Comparison of ENCODE assay signal across 8 cellular contexts in the genomic region with DNA sequence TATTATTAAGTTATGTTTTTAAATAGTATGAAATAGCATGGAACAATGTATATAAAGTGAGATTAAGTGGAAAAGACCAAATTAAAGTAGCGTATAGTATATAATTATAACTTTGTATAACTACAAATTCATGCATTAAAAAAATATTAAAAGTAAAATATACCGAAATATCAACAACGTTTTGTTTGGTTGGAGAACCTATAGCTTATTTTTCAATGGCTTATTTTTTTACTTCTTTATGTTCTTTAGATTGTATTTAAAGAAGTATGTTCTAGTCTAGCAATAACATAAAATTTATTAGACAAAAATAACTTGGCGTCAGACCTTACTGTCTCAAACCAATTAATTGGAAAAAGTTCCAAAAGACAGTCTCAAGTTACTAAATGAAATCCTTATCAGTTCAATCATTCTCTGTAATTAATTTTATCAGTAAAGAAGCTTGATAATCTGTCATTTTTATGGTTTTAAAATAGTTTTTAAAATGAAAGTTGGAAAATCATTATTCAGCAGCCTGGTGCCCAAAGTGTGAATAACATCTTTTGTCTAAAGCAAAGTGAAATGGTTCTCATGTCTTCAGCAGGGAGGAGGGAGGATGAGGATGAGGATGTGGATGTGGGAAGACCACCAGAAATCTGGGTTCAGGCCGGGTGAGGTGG. TPM values are rescaled to one million over a fixed set of nuclear protein-coding genes. Genes with fewer than 3 reads are reported as not detected.
DNase-seq lines count a peak whose midpoint lies in the region; TF ChIP-seq lines count a peak whose summit lies in the region.

No MANE protein-coding gene starts in this region.

- H3K4me3 ChIP-seq in BLaER1 treated with 17β-estradiol and CSF1 and Interleukin-3, amounts not matched to agents 10 nM and 100 nM, result peak overlapping the region; percentile 46 to 67 (median 56)
- peak overlapping the region; percentile 65 for H3K4me3 ChIP-seq in HUES64 (ENCODE audit: low read length)
- peak overlapping the region; percentile 45 to 68 (median 58) for H3K4me3 ChIP-seq in breast epithelium
- peak overlapping the region; percentile 36 to 69 for H3K4me3 ChIP-seq in mucosa of rectum (ENCODE audit: low read length in 2 of 2)

- peak overlapping the region in 10 of 11 experiments; percentile 46 to 74 (median 56); a peak in 16 of 22 replicates for H3K9ac ChIP-seq in BLaER1 treated with 17β-estradiol and CSF1 and Interleukin-3, amounts not matched to agents 10 nM and 100 nM
- H3K9ac ChIP-seq in HUES64 (ENCODE audit: low read depth, low read length) (peak overlapping the region; percentile 54), mucosa of rectum (ENCODE audit: low read depth in 1 of 2, low read length in 2 of 2) (peak overlapping the region in 1 of 2 donors; percentile 39)

- peaks cover 0 to 34% (median 31%) of the 10 kb centered on the region in 11 experiments; a peak in 18 of 22 replicates for H3K27me3 ChIP-seq in BLaER1 treated with 17β-estradiol and CSF1 and Interleukin-3, amounts not matched to agents 10 nM and 100 nM
- H3K27me3 ChIP-seq in HUES64 (ENCODE audit: insufficient read depth, low read length), result peaks cover 7% of the 10 kb centered on the region; the same call in 1 of the 2 replicates
- no peaks in the 10 kb centered on the region for H3K27me3 ChIP-seq in breast epithelium
- no peaks in the 10 kb centered on the region for H3K27me3 ChIP-seq in mucosa of rectum (ENCODE audit: control insufficient read depth in 2 of 2, insufficient read depth in 2 of 2, low read length in 2 of 2)

- no peaks in the 10 kb centered on the region for H3K9me3 ChIP-seq in BLaER1 treated with 17β-estradiol and CSF1 and Interleukin-3, amounts not matched to agents 10 nM and 100 nM (replicated peaks in 1 of 11)
- no peaks in the 10 kb centered on the region for H3K9me3 ChIP-seq in HUES64 (ENCODE audit: insufficient read depth, low read depth, low read length)
- H3K9me3 ChIP-seq in breast epithelium, result no peaks in the 10 kb centered on the region
- no peaks in the 10 kb centered on the region for H3K9me3 ChIP-seq in mucosa of rectum (ENCODE audit: control insufficient read depth in 2 of 2, low read length in 2 of 2)

- H3K27ac ChIP-seq in BLaER1 treated with 17β-estradiol and CSF1 and Interleukin-3, amounts not matched to agents 10 nM and 100 nM, result peak overlapping the region in 5 of 11 experiments; percentile 38 to 66 (median 59); a peak in 8 of 22 replicates
- no peak overlapping the region for H3K27ac ChIP-seq in HUES64 (ENCODE audit: low read depth, low read length)
- H3K27ac ChIP-seq in breast epithelium, result peak overlapping the region in 1 of 2 donors; percentile 70
- H3K27ac ChIP-seq in mucosa of rectum (ENCODE audit: low read depth in 2 of 2, low read length in 2 of 2), result no peak overlapping the region

- WGBS in HUES64, result 74% methylated on average over 2 of the region's 5 CpGs

- H3K4me2 ChIP-seq in BLaER1 treated with 17β-estradiol and CSF1 and Interleukin-3, amounts not matched to agents 10 nM and 100 nM, result peak overlapping the region; percentile 51 to 85 (median 58); a peak in 21 of 22 replicates

- intact Hi-C loops in breast epithelium (cut with DNase I; ENCODE audit: low total_unique reads), result no loop called here

- no peak for TF ChIP-seq CTCF in breast epithelium (IDR thresholded peaks at IDR 0.05)

- H3K4me1 ChIP-seq in BLaER1 treated with 17β-estradiol and CSF1 and Interleukin-3, amounts not matched to agents 10 nM and 100 nM, result peaks cover 0 to 49% (median 18%) of the 10 kb centered on the region in 10 experiments; a peak in 11 of 20 replicates
- H3K4me1 ChIP-seq in HUES64 (ENCODE audit: insufficient read depth, low read length) (peaks cover 25% of the 10 kb centered on the region), breast epithelium (no peaks in the 10 kb centered on the region), mucosa of rectum (ENCODE audit: control insufficient read depth in 2 of 2, insufficient read depth in 2 of 2, low read length in 2 of 2) (peaks cover 0 to 3% of the 10 kb centered on the region in 2 donors)

- no peaks in the 10 kb centered on the region for H4K20me1 ChIP-seq in BLaER1 treated with 17β-estradiol and CSF1 and Interleukin-3, amounts not matched to agents 10 nM and 100 nM

- no peak for TF ChIP-seq POLR2A in breast epithelium (IDR thresholded peaks at IDR 0.05)

- peaks cover 0 to 23% (median 0%) of the 10 kb centered on the region in 11 experiments; a peak in 3 of 22 replicates for H3K36me3 ChIP-seq in BLaER1 treated with 17β-estradiol and CSF1 and Interleukin-3, amounts not matched to agents 10 nM and 100 nM
- no peaks in the 10 kb centered on the region for H3K36me3 ChIP-seq in HUES64 (ENCODE audit: insufficient read depth, low read length)
- H3K36me3 ChIP-seq in breast epithelium, result no peaks in the 10 kb centered on the region
- H3K36me3 ChIP-seq in mucosa of rectum (ENCODE audit: control insufficient read depth in 2 of 2, insufficient read depth in 2 of 2, low read length in 2 of 2), result no peaks in the 10 kb centered on the region

- DNase-seq in breast epithelium (ENCODE audit: low spot score in 2 of 2) (no peak), UCSD-AML1 (lab: John Stamatoyannopoulos, UW; ENCODE audit: unreplicated experiment) (no peak), inferior parietal cortex (ENCODE audit: extremely low spot score) (no peak), NCI-H146 (lab: John Stamatoyannopoulos, UW) (no peak)
- DNase-seq in activated effector memory CD4-positive, alpha-beta T cell treated with Interleukin-2 at 50 U/mL for 16 hours, result no peak

RNA-seq across cellular contexts. Expression of a gene that starts 46.7 kb away (rescaled TPM):
- 0.90 TPM for polyA plus RNA-seq in HUES64 (2013, experiment 1 of 2)
- 0.70 TPM for polyA plus RNA-seq in HUES64 (2013, experiment 2 of 2)
- 10 to 100 TPM; 22.2 to 88.8 (median 37.7) TPM for total RNA-seq in breast epithelium
